Comparison of ENCODE assay signal across 19 cellular contexts in the genomic region with DNA sequence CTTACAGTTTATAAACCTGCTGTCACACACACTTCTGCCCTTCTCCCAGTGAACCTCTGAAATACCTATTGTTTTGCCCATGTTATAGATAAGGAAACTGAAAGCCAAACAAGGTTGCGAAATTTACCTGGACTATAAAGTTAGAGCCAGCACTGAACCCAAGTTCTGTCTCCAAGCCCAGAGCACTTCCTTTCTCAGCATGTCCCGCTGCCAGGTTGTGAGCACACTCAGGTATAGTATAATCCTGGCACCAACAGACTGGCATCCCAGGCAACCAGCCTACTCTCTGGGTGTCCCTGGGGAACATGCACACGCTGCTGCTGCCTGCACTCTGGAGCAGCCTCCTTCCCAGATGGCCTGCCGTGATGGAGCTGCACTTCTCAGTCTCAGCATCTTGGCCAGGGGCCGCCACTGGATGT. TPM values are rescaled to one million over a fixed set of nuclear protein-coding genes. Genes with fewer than 3 reads are reported as not detected.
A peak's percentile ranks its signal among the peaks of the same experiment; 100 is the strongest.
DNase-seq lines count a peak whose midpoint lies in the region; ATAC-seq and TF ChIP-seq lines count a peak whose summit lies in the region.
"Had no signal": no experiment of that assay in that cellular context is flagged by ENCODE, and none has a peak within 500 bp of the region (broad histone marks: within the 10 kb centered on the region; RNA-seq: fewer than 3 reads in every experiment).

No MANE protein-coding gene starts in this region.

- H4K5ac ChIP-seq in H9 (ENCODE audit: insufficient read length, low read depth, low read length): no peak overlapping the region

- no peaks in the 10 kb centered on the region for H3K36me3 ChIP-seq in thyroid gland

- no peak overlapping the region for H2AK5ac ChIP-seq in H9 (ENCODE audit: insufficient read length, low read length)

- H3K4me1 ChIP-seq in H9 (ENCODE audit: insufficient read depth, low read length) (peaks cover 7% of the 10 kb centered on the region; the same call in 1 of the 2 replicates), thyroid gland (peaks cover 10 to 26% of the 10 kb centered on the region in 2 donors)

- no peak overlapping the region for H2BK12ac ChIP-seq in H9 (ENCODE audit: insufficient read length, low read depth, low read length)

- H3K4me1 Mint-ChIP-seq in H9: peaks cover 16 to 27% of the 10 kb centered on the region in 2 experiments
- H3K4me1 Mint-ChIP-seq in activated naive CD8-positive, alpha-beta T cell treated with anti-CD3 and anti-CD28 coated beads, Interleukin-2, amount 50 U/mL, for 24 hours: no peaks in the 10 kb centered on the region
- H3K4me1 Mint-ChIP-seq: activated naive CD4-positive, alpha-beta T cell treated with anti-CD3 and anti-CD28 coated beads, Interleukin-2, amount 10 ng/mL, durations not matched to agents 7 days and 5 days had no signal

- H2BK20ac ChIP-seq in H9 (ENCODE audit: low read depth, low read length, poor library complexity, severe bottlenecking): no peak overlapping the region

- no CpG with 5 or more reads among the region's 5 CpGs for WGBS in H9 (ENCODE audit: extremely low coverage, insufficient read length, low lambda C conversion rate)
- 86 to 92% methylated on average over 4 to 5 of the region's 5 CpGs for WGBS in thyroid gland, 2 donors

- H2BK5ac ChIP-seq in H9 (ENCODE audit: insufficient read length, low read length): no peak overlapping the region

- H2AFZ ChIP-seq in H9 (ENCODE audit: low read length): no peak overlapping the region

- intact Hi-C loops in thyroid gland (cut with DNase I): no loop called here

- no peak overlapping the region for H3K4me2 ChIP-seq in H9 (ENCODE audit: insufficient read depth, insufficient read length, low read length)

- no peaks in the 10 kb centered on the region for H4K20me1 ChIP-seq in H9 (ENCODE audit: control insufficient read depth, insufficient read depth, insufficient read length)

- TF ChIP-seq CTCF in H9 (conservative IDR thresholded peaks at IDR 0.05) (no peak), thyroid gland (IDR thresholded peaks at IDR 0.05) (no peak)

- peak; percentile 92 for ATAC-seq in left lobe of liver
- ATAC-seq in activated naive CD8-positive, alpha-beta T cell treated with anti-CD3 and anti-CD28 coated beads, Interleukin-2, amount 50 U/mL, for 24 hours: no peak

- no peaks in the 10 kb centered on the region for H3K79me2 ChIP-seq in H9 (ENCODE audit: insufficient read depth, low read length)

- H3K4me3 Mint-ChIP-seq in H9: no peak overlapping the region
- no peak overlapping the region for H3K4me3 Mint-ChIP-seq in activated naive CD8-positive, alpha-beta T cell treated with anti-CD3 and anti-CD28 coated beads, Interleukin-2, amount 50 U/mL, for 24 hours
- H3K4me3 Mint-ChIP-seq: activated CD4-positive, alpha-beta memory T cell treated with anti-CD3 and anti-CD28 coated beads for 36 hours; activated naive CD4-positive, alpha-beta T cell treated with anti-CD3 and anti-CD28 coated beads, Interleukin-2, amount 10 ng/mL, durations not matched to agents 7 days and 5 days; natural killer cell treated with Interleukin-12 subunit alpha and Interleukin-12 subunit beta and Interleukin-15 and Interleukin-18, amount 100 ng/mL, for 72 hours; T-helper 1 cell treated with Interleukin-12 subunit alpha and Interleukin-12 subunit beta and Interleukin-4 antibody, amounts not matched to agents 30 μg/mL and 1 μg/mL, for 36 hours had no signal

- peak overlapping the region; percentile 29 for H3K18ac ChIP-seq in H9 (ENCODE audit: insufficient read length, low read depth, low read length)

- H3K79me1 ChIP-seq in H9 (ENCODE audit: insufficient read depth, low read depth, low read length, poor library complexity, severe bottlenecking): no peaks in the 10 kb centered on the region

- H3K9me3 ChIP-seq in H9 (ENCODE audit: control insufficient read depth, low read depth, low read length) (peaks cover 9% of the 10 kb centered on the region), thyroid gland (no peaks in the 10 kb centered on the region)

- H3K4me3 ChIP-seq in thyroid gland (replicated peaks in 1 of 3): no peak overlapping the region
- H3K4me3 ChIP-seq: coronary artery, skin epidermis had no signal

- no peak overlapping the region for H2BK120ac ChIP-seq in H9 (ENCODE audit: low read depth, low read length, poor library complexity, severe bottlenecking)

- DNase-seq in H9 (no peak), NCI-H524 (lab: John Stamatoyannopoulos, UW) (peak; percentile 78 to 93), left lobe of liver (ENCODE audit: low spot score) (peak; percentile 82), thyroid gland (no peak), NK-92 (lab: John Stamatoyannopoulos, UW; ENCODE audit: unreplicated experiment) (no peak)
- no peak for DNase-seq in activated naive CD8-positive, alpha-beta T cell treated with anti-CD3 and anti-CD28 coated beads, Interleukin-2, amount 50 U/mL, for 24 hours
- DNase-seq in stimulated activated CD8-positive, alpha-beta memory T cell treated with anti-CD3 and anti-CD28 coated beads, Interleukin-4, amount 100 ng/mL, for 48 hours: no peak
- DNase-seq: activated CD4-positive, alpha-beta memory T cell treated with anti-CD3 and anti-CD28 coated beads for 36 hours; activated naive CD4-positive, alpha-beta T cell treated with anti-CD3 and anti-CD28 coated beads, Interleukin-2, amount 10 ng/mL, durations not matched to agents 7 days and 5 days; activated T-cell treated with anti-CD3 and anti-CD28 coated beads, Interleukin-2, amount 50 U/mL, for 1 hour; DMS53; mesenchymal stem cell; NCI-H345; Right ventricle myocardium superior; stimulated activated CD4-positive, alpha-beta T cell treated with anti-CD3 and anti-CD28 coated beads, Interleukin-4, amount 100 ng/mL, for 1 hour had no signal

- H3K9me3 Mint-ChIP-seq in H9: peaks cover 11 to 12% of the 10 kb centered on the region in 2 experiments
- H3K9me3 Mint-ChIP-seq in activated naive CD8-positive, alpha-beta T cell treated with anti-CD3 and anti-CD28 coated beads, Interleukin-2, amount 50 U/mL, for 24 hours: peaks cover 10% of the 10 kb centered on the region

- H3K23ac ChIP-seq in H9 (ENCODE audit: insufficient read length, low read depth, low read length): no peak overlapping the region

- H2BK15ac ChIP-seq in H9 (ENCODE audit: low read depth, low read length): no peak overlapping the region

- peaks cover 2% of the 10 kb centered on the region; the same call in 1 of the 2 replicates for H3K27me3 Mint-ChIP-seq in H9 (ENCODE audit: low read depth)
- H3K27me3 Mint-ChIP-seq in activated naive CD8-positive, alpha-beta T cell treated with anti-CD3 and anti-CD28 coated beads, Interleukin-2, amount 50 U/mL, for 24 hours: peaks cover 13% of the 10 kb centered on the region

- no peak overlapping the region for H3T11ph ChIP-seq in H9 (ENCODE audit: low read length)

- H4K91ac ChIP-seq in H9 (ENCODE audit: insufficient read length, low read depth, low read length): no peak overlapping the region

- H3K27ac ChIP-seq in H9 (ENCODE audit: insufficient read length, low read depth, low read length) (no peak overlapping the region), thyroid gland (peak overlapping the region in 2 of 3 donors; percentile 48 to 54)
- H3K27ac ChIP-seq: coronary artery, skin epidermis had no signal

- H3K36me3 Mint-ChIP-seq in H9 (ENCODE audit: insufficient read depth in 1 of 3, low read depth in 3 of 3): peaks cover 12 to 19% (median 13%) of the 10 kb centered on the region in 3 experiments
- H3K36me3 Mint-ChIP-seq in activated naive CD8-positive, alpha-beta T cell treated with anti-CD3 and anti-CD28 coated beads, Interleukin-2, amount 50 U/mL, for 24 hours (ENCODE audit: low read depth): peaks cover 9% of the 10 kb centered on the region
- H3K36me3 Mint-ChIP-seq: activated CD4-positive, alpha-beta memory T cell treated with anti-CD3 and anti-CD28 coated beads for 36 hours; activated naive CD4-positive, alpha-beta T cell treated with anti-CD3 and anti-CD28 coated beads, Interleukin-2, amount 10 ng/mL, durations not matched to agents 7 days and 5 days had no signal

- H3K4ac ChIP-seq in H9 (ENCODE audit: low read depth, low read length): no peak overlapping the region

- H4K8ac ChIP-seq in H9 (replicated peaks; ENCODE audit: insufficient read length, low read depth, low read length): no peak overlapping the region

- TF ChIP-seq POLR2A in thyroid gland (IDR thresholded peaks at IDR 0.05): no peak

- no peak overlapping the region for H3K9ac ChIP-seq in H9 (ENCODE audit: extremely low read depth, insufficient read length, low read length)

- H3K27ac Mint-ChIP-seq in H9: peak overlapping the region in 1 of 3 experiments; percentile 95; a peak in 1 of 7 replicates
- H3K27ac Mint-ChIP-seq in activated naive CD8-positive, alpha-beta T cell treated with anti-CD3 and anti-CD28 coated beads, Interleukin-2, amount 50 U/mL, for 24 hours: no peak overlapping the region
- H3K27ac Mint-ChIP-seq: activated CD4-positive, alpha-beta memory T cell treated with anti-CD3 and anti-CD28 coated beads for 36 hours; activated naive CD4-positive, alpha-beta T cell treated with anti-CD3 and anti-CD28 coated beads, Interleukin-2, amount 10 ng/mL, durations not matched to agents 7 days and 5 days; natural killer cell treated with Interleukin-12 subunit alpha and Interleukin-12 subunit beta and Interleukin-15 and Interleukin-18, amount 100 ng/mL, for 72 hours; T-helper 1 cell treated with Interleukin-12 subunit alpha and Interleukin-12 subunit beta and Interleukin-4 antibody, amounts not matched to agents 30 μg/mL and 1 μg/mL, for 36 hours had no signal

- H3K14ac ChIP-seq in H9 (ENCODE audit: insufficient read depth, low read length): 0 out of 2 replicates have a peak overlapping the region, but pooled peaks have one; percentile 2

- H3K27me3 ChIP-seq in H9 (ENCODE audit: insufficient read depth, low read length) (no peaks in the 10 kb centered on the region), thyroid gland (no peaks in the 10 kb centered on the region)

- H3K56ac ChIP-seq in H9 (ENCODE audit: insufficient read length, low read depth, low read length): no peak overlapping the region

- no peaks in the 10 kb centered on the region for H3K23me2 ChIP-seq in H9 (ENCODE audit: insufficient read length, low read depth, low read length, poor library complexity, severe bottlenecking)

RNA-seq across cellular contexts. Expression of gene PGBD5, which starts 45.1 kb away (rescaled TPM):
- total RNA-seq in H9 (2021) (19.0 and 19.1 TPM in 2 replicates), left lobe of liver (7.5 TPM), thyroid gland (10 to 100 TPM in 1 of 4 donors, 1 to 10 TPM in 3; 2.7 to 14.9 (median 6.4) TPM)

Comparison
In these comparisons a context has a peak if more than half of its experiments do, and no peak if none do; other contexts are left out.
1. DNase-seq: peak in NCI-H524 (2 of 2) and left lobe of liver (single experiment); none in H9 (single experiment), thyroid gland (0 of 2), NK-92 (single experiment), activated naive CD8-positive, alpha-beta T cell treated with anti-CD3 and anti-CD28 coated beads, Interleukin-2, amount 50 U/mL, for 24 hours (single experiment) and stimulated activated CD8-positive, alpha-beta memory T cell treated with anti-CD3 and anti-CD28 coated beads, Interleukin-4, amount 100 ng/mL, for 48 hours (single experiment).